In the genomic region with DNA sequence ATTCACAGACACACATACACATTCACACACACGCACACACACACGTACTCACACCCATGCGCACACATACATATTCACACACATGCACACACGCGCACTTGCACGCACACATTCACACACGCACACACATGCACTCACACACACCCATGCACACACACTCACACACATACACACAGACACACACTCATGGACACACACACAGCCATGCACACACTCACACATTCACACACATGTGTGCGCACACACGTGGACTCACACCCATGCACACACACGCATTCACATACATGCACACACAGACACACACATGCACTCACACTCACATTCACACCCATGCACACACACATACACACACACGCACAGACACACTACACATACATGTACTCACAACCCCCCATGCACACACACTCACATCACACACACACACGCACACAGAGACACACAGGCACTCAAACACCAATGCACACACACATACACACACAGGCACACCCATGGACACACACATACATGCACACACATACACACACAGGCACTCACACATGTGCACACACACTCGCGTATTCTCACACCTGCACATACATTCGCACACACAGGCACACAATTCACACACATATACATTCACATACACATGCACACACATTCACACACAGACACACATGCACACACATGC, we compare ENCODE assay signal across 1 cellular context.
TF ChIP-seq lines count a peak whose summit lies in the region.

No MANE protein-coding gene starts in this region.

TF ChIP-seq in WTC11, 78 proteins besides CTCF, POLR2A, EP300 and RAD21 (continued from another document):
- TF ChIP-seq, protein P1, sequence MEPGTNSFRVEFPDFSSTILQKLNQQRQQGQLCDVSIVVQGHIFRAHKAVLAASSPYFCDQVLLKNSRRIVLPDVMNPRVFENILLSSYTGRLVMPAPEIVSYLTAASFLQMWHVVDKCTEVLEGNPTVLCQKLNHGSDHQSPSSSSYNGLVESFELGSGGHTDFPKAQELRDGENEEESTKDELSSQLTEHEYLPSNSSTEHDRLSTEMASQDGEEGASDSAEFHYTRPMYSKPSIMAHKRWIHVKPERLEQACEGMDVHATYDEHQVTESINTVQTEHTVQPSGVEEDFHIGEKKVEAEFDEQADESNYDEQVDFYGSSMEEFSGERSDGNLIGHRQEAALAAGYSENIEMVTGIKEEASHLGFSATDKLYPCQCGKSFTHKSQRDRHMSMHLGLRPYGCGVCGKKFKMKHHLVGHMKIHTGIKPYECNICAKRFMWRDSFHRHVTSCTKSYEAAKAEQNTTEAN (CRISPR knock-in tag; IDR thresholded peaks at IDR 0.05): peak; percentile 98; the same call in 1 of the 2 replicates
- TF ChIP-seq NR2C2 (CRISPR knock-in tag; IDR thresholded peaks at IDR 0.05) (no peak), SMAD3 (CRISPR knock-in tag; IDR thresholded peaks at IDR 0.05; ENCODE audit: borderline replicate concordance) (no peak), TCF7 (CRISPR knock-in tag; IDR thresholded peaks at IDR 0.05; ENCODE audit: low read depth) (peak; percentile 86; the same call in 1 of the 2 replicates), CREB1 (CRISPR knock-in tag; IDR thresholded peaks at IDR 0.05) (no peak), NFE2L1 (CRISPR knock-in tag; IDR thresholded peaks at IDR 0.05) (peak; percentile 68; the same call in 1 of the 2 replicates), GRHL2 (CRISPR knock-in tag; IDR thresholded peaks at IDR 0.05; ENCODE audit: insufficient replicate concordance, severe bottlenecking) (no peak), SOX15 (CRISPR knock-in tag; IDR thresholded peaks at IDR 0.05) (no peak), JUN (CRISPR knock-in tag; IDR thresholded peaks at IDR 0.05) (no peak), NR3C1 (CRISPR knock-in tag; conservative IDR thresholded peaks at IDR 0.05; ENCODE audit: low read depth) (no peak), FOXK1 (CRISPR knock-in tag; IDR thresholded peaks at IDR 0.05) (no peak), ZNF396 (CRISPR knock-in tag; IDR thresholded peaks at IDR 0.05; ENCODE audit: borderline replicate concordance) (no peak), ZNF423 (CRISPR knock-in tag; IDR thresholded peaks at IDR 0.05) (no peak), ZNF232 (CRISPR knock-in tag; IDR thresholded peaks at IDR 0.05) (no peak), PRRX2 (CRISPR knock-in tag; IDR thresholded peaks at IDR 0.05) (no peak), FOXJ3 (CRISPR knock-in tag; IDR thresholded peaks at IDR 0.05; ENCODE audit: borderline replicate concordance) (no peak)
- TF ChIP-seq, protein P2, sequence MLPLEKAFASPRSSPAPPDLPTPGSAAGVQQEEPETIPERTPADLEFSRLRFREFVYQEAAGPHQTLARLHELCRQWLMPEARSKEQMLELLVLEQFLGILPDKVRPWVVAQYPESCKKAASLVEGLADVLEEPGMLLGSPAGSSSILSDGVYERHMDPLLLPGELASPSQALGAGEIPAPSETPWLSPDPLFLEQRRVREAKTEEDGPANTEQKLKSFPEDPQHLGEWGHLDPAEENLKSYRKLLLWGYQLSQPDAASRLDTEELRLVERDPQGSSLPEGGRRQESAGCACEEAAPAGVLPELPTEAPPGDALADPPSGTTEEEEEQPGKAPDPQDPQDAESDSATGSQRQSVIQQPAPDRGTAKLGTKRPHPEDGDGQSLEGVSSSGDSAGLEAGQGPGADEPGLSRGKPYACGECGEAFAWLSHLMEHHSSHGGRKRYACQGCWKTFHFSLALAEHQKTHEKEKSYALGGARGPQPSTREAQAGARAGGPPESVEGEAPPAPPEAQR (CRISPR knock-in tag; IDR thresholded peaks at IDR 0.05): no peak
- TF ChIP-seq, protein P3, sequence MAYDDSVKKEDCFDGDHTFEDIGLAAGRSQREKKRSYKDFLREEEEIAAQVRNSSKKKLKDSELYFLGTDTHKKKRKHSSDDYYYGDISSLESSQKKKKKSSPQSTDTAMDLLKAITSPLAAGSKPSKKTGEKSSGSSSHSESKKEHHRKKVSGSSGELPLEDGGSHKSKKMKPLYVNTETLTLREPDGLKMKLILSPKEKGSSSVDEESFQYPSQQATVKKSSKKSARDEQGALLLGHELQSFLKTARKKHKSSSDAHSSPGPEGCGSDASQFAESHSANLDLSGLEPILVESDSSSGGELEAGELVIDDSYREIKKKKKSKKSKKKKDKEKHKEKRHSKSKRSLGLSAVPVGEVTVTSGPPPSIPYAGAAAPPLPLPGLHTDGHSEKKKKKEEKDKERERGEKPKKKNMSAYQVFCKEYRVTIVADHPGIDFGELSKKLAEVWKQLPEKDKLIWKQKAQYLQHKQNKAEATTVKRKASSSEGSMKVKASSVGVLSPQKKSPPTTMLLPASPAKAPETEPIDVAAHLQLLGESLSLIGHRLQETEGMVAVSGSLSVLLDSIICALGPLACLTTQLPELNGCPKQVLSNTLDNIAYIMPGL (CRISPR knock-in tag; IDR thresholded peaks at IDR 0.05): no peak
- TF ChIP-seq, protein P4, sequence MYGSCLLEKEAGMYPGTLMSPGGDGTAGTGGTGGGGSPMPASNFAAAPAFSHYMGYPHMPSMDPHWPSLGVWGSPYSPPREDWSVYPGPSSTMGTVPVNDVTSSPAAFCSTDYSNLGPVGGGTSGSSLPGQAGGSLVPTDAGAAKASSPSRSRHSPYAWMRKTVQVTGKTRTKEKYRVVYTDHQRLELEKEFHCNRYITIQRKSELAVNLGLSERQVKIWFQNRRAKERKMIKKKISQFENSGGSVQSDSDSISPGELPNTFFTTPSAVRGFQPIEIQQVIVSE (CRISPR knock-in tag; IDR thresholded peaks at IDR 0.05; ENCODE audit: borderline replicate concordance): no peak
TF ChIP-seq in WTC11: peak in this region for 5.
